Comparison of ENCODE assay signal across 13 cellular contexts in the genomic region with DNA sequence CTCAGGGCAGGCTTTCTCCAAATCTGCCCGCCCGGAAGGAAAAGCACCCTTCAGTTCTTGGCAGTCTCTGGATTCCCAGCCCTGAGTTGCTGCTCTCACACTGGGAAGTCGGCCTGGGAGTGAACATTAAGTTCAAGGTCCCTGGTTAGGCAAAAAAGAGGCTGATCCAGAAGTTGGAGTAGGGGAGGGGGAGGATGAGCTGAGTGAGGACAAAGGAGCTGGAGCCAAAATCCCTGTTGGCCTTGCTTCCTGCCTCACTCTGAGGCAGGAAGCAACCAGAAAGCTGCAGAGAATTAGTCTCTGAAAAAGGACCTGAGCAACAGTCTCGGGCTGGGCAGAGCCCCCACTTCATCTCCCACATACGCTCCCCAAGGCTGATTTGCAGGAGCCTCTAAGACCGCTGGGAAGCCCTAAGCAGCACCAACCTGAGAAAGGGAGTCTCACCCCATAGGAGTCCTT. TPM values are rescaled to one million over a fixed set of nuclear protein-coding genes. Genes with fewer than 3 reads are reported as not detected.
A peak's percentile ranks its signal among the peaks of the same experiment; 100 is the strongest.
DNase-seq lines count a peak whose midpoint lies in the region; ATAC-seq, FAIRE-seq and TF ChIP-seq lines count a peak whose summit lies in the region.
"Had no signal": no experiment of that assay in that cellular context is flagged by ENCODE, and none has a peak within 500 bp of the region (broad histone marks: within the 10 kb centered on the region; RNA-seq: fewer than 3 reads in every experiment).

No MANE protein-coding gene starts in this region.

- H3K36me3 Mint-ChIP-seq in GM23338 (ENCODE audit: low read depth), result no peaks in the 10 kb centered on the region; the same call in 2 of the 3 replicates
- H3K36me3 Mint-ChIP-seq: activated naive CD8-positive, alpha-beta T cell treated with anti-CD3 and anti-CD28 coated beads for 36 hours had no signal

- H3K36me3 ChIP-seq in GM23338 (ENCODE audit: insufficient read depth), result no peaks in the 10 kb centered on the region
- H3K36me3 ChIP-seq in keratinocyte (ENCODE audit: control insufficient read depth in 2 of 2, extremely low read depth in 1 of 2, insufficient read depth in 2 of 2, low read length in 2 of 2), result no peaks in the 10 kb centered on the region
- no peaks in the 10 kb centered on the region for H3K36me3 ChIP-seq in sigmoid colon
- no peaks in the 10 kb centered on the region for H3K36me3 ChIP-seq in SJCRH30

- ATAC-seq in GM23338, result peak; percentile 18

- H3K27ac Mint-ChIP-seq in GM23338, result peak overlapping the region; percentile 90
- H3K27ac Mint-ChIP-seq: activated CD4-positive, alpha-beta memory T cell treated with anti-CD3 and anti-CD28 coated beads, Interleukin-2, amount 10 ng/mL, durations not matched to agents 7 days and 5 days; activated naive CD8-positive, alpha-beta T cell treated with anti-CD3 and anti-CD28 coated beads for 36 hours had no signal

- no peak for TF ChIP-seq EP300 in sigmoid colon (IDR thresholded peaks at IDR 0.05)

- H3K9me3 ChIP-seq in keratinocyte (ENCODE audit: control insufficient read depth, low read depth, low read length) (no peaks in the 10 kb centered on the region), sigmoid colon (no peaks in the 10 kb centered on the region), SJCRH30 (replicated peaks) (no peaks in the 10 kb centered on the region)

- no peaks in the 10 kb centered on the region for H3K9me2 ChIP-seq in GM23338 (ENCODE audit: insufficient read depth)

- no peaks in the 10 kb centered on the region for H3K9me3 Mint-ChIP-seq in GM23338
- H3K9me3 Mint-ChIP-seq: activated CD4-positive, alpha-beta memory T cell treated with anti-CD3 and anti-CD28 coated beads, Interleukin-2, amount 10 ng/mL, durations not matched to agents 7 days and 5 days; activated naive CD8-positive, alpha-beta T cell treated with anti-CD3 and anti-CD28 coated beads for 36 hours had no signal

- peak overlapping the region; percentile 81 for H2AFZ ChIP-seq in GM23338
- peak overlapping the region; percentile 87 for H2AFZ ChIP-seq in keratinocyte (ENCODE audit: control insufficient read depth, low read length)

- peaks cover 46% of the 10 kb centered on the region for H3K4me1 Mint-ChIP-seq in GM23338

- H3K79me2 ChIP-seq in GM23338 (replicated peaks; ENCODE audit: insufficient read depth) (no peaks in the 10 kb centered on the region), keratinocyte (ENCODE audit: control insufficient read depth, insufficient read depth, low read length) (no peaks in the 10 kb centered on the region)

- TF ChIP-seq CTCF in GM23338 (conservative IDR thresholded peaks at IDR 0.05; ENCODE audit: low read depth in 2 of 2), result no peak
- no peak for TF ChIP-seq CTCF in choroid plexus epithelial cell (conservative IDR thresholded peaks at IDR 0.05; ENCODE audit: low read depth, low read length)
- TF ChIP-seq CTCF in keratinocyte (optimal IDR thresholded peaks at IDR 0.05 in 1 of 3, IDR thresholded peaks at IDR 0.05 in 1 of 3, conservative IDR thresholded peaks at IDR 0.05 in 1 of 3; ENCODE audit: extremely low read depth in 1 of 3, insufficient read depth in 2 of 3, low read length in 3 of 3), result no peak
- TF ChIP-seq CTCF in sigmoid colon (IDR thresholded peaks at IDR 0.05), result no peak

- TF ChIP-seq POLR2A in sigmoid colon (IDR thresholded peaks at IDR 0.05), result no peak

- H4K20me1 ChIP-seq in GM23338 (replicated peaks; ENCODE audit: insufficient read depth) (no peaks in the 10 kb centered on the region), keratinocyte (ENCODE audit: control insufficient read depth, extremely low read depth, insufficient read depth, low read length) (no peaks in the 10 kb centered on the region)

- no peaks in the 10 kb centered on the region for H3K9me1 ChIP-seq in keratinocyte (ENCODE audit: control insufficient read depth, extremely low read depth, insufficient read depth, low read length)

- no peak overlapping the region for H3K9ac ChIP-seq in keratinocyte (ENCODE audit: control insufficient read depth, extremely low read depth, insufficient read depth, low read length)

- H3K27ac ChIP-seq in GM23338 (ENCODE audit: low read depth), result peak overlapping the region; percentile 50
- no peak overlapping the region for H3K27ac ChIP-seq in keratinocyte (ENCODE audit: control insufficient read depth, insufficient read depth, low read length)
- peak overlapping the region; percentile 23 to 47 (median 33) for H3K27ac ChIP-seq in sigmoid colon
- H3K27ac ChIP-seq in SJCRH30, result no peak overlapping the region

- H3K27me3 ChIP-seq in GM23338 (ENCODE audit: insufficient read depth) (no peaks in the 10 kb centered on the region), keratinocyte (ENCODE audit: control insufficient read depth, extremely low read depth, insufficient read depth, low read length) (no peaks in the 10 kb centered on the region), sigmoid colon (no peaks in the 10 kb centered on the region), SJCRH30 (no peaks in the 10 kb centered on the region)

- peaks cover 10% of the 10 kb centered on the region for H3F3A ChIP-seq in GM23338 (replicated peaks; ENCODE audit: low read depth)

- dilution Hi-C loops in keratinocyte (cut with MboI; ENCODE audit: extremely low pct_ligation_motif_present, low sequenced_read_pairs), result no loop called here

- intact Hi-C loops in sigmoid colon (cut with DNase I), result no loop called here

- no peak overlapping the region for H3K4me3 Mint-ChIP-seq in GM23338
- H3K4me3 Mint-ChIP-seq: activated CD4-positive, alpha-beta memory T cell treated with anti-CD3 and anti-CD28 coated beads, Interleukin-2, amount 10 ng/mL, durations not matched to agents 7 days and 5 days; activated naive CD8-positive, alpha-beta T cell treated with anti-CD3 and anti-CD28 coated beads for 36 hours had no signal

- H3K4me2 ChIP-seq in GM23338 (peak overlapping the region; percentile 16; the same call in 1 of the 2 replicates), keratinocyte (ENCODE audit: control insufficient read depth, extremely low read depth, insufficient read depth, low read depth, low read length) (no peak overlapping the region)

- peaks cover 27% of the 10 kb centered on the region for H3K27me3 Mint-ChIP-seq in GM23338 (ENCODE audit: insufficient read depth, low read depth, poor library complexity)
- H3K27me3 Mint-ChIP-seq: activated CD4-positive, alpha-beta memory T cell treated with anti-CD3 and anti-CD28 coated beads, Interleukin-2, amount 10 ng/mL, durations not matched to agents 7 days and 5 days; activated naive CD8-positive, alpha-beta T cell treated with anti-CD3 and anti-CD28 coated beads for 36 hours had no signal

- WGBS in sigmoid colon, 2 donors, result 71 to 74% methylated on average over 6 of the region's 6 CpGs

- peak; percentile 74 for DNase-seq in GM23338 (ENCODE audit: low spot score)
- DNase-seq in choroid plexus epithelial cell (ENCODE audit: low read depth), result peak; percentile 30
- no peak for DNase-seq in keratinocyte (ENCODE audit: low read depth, low spot score)
- DNase-seq in sigmoid colon, result peak; percentile 81
- no peak for DNase-seq in stimulated activated CD4-positive, alpha-beta T cell treated with anti-CD3 and anti-CD28 coated beads, Interleukin-15, amount 100 ng/mL, for 24 hours
- no peak for DNase-seq in SJCRH30
- DNase-seq in kidney tubule cell (ENCODE audit: low spot score), result no peak
- DNase-seq in stimulated activated CD8-positive, alpha-beta memory T cell treated with anti-CD3 and anti-CD28 coated beads, Interleukin-4, amount 100 ng/mL, for 48 hours, result no peak
- DNase-seq: activated CD4-positive, alpha-beta memory T cell treated with anti-CD3 and anti-CD28 coated beads, Interleukin-2, amount 10 ng/mL, durations not matched to agents 7 days and 5 days; activated naive CD8-positive, alpha-beta T cell treated with anti-CD3 and anti-CD28 coated beads for 36 hours; effector CD4-positive, alpha-beta T cell; MM.1S; NCI-H526 had no signal

- FAIRE-seq in keratinocyte (lab: Jason Lieb, UNC), result peak; percentile 52

- H3K4me3 ChIP-seq in GM23338, result no peak overlapping the region
- H3K4me3 ChIP-seq in choroid plexus epithelial cell (ENCODE audit: low read depth, low read length), result no peak overlapping the region
- H3K4me3 ChIP-seq in keratinocyte (ENCODE audit: control insufficient read depth in 2 of 3, extremely low read depth in 1 of 3, insufficient read depth in 2 of 3, low read depth in 1 of 3, low read length in 3 of 3), result no peak overlapping the region
- H3K4me3 ChIP-seq in sigmoid colon, result no peak overlapping the region
- H3K4me3 ChIP-seq in SJCRH30, result no peak overlapping the region

- H3K4me1 ChIP-seq in GM23338 (ENCODE audit: insufficient read depth) (peaks cover 42% of the 10 kb centered on the region), keratinocyte (ENCODE audit: control insufficient read depth, extremely low read depth, insufficient read depth, low read length) (peaks cover 13% of the 10 kb centered on the region), sigmoid colon (peaks cover 0 to 18% (median 7%) of the 10 kb centered on the region in 4 donors), SJCRH30 (peaks cover 9% of the 10 kb centered on the region)

RNA-seq across cellular contexts. Expression of gene RPS14, which starts 15.0 kb away (rescaled TPM):
- total RNA-seq in GM23338 (2014; rRNA removed; shearing (Covaris generic)), result 1,443 and 1,506 TPM in 2 replicates
- polyA plus RNA-seq in GM23338 (2016; fragmentation: Nextera tagmentation; extraction: Ambion mirVana) (2,790 and 2,911 TPM in 2 replicates), keratinocyte (3,540 to 4,624 TPM (median 3,588 TPM) in 3 replicates), sigmoid colon (1,000 to 10,000 TPM; 3,769 to 7,878 (median 4,593) TPM)
- 630 TPM for polyA plus RNA-seq in keratinocyte (2011; ENCODE audit: low read depth)
- 6,466 and 6,976 TPM in 2 replicates for polyA plus RNA-seq in keratinocyte (2011; cell fraction: cytosol; rRNA removed)
- 1,255 and 1,377 TPM in 2 replicates for polyA plus RNA-seq in keratinocyte (2011; cell fraction: nucleus; rRNA removed)
- 2,935 and 4,321 TPM in 2 replicates for polyA plus RNA-seq in keratinocyte (2012; ENCODE audit: low replicate concordance)
- polyA minus RNA-seq in keratinocyte, result 778 to 1,315 TPM (median 1,196 TPM) in 3 replicates
- 781 TPM for polyA minus RNA-seq in keratinocyte (2011; cell fraction: cytosol; rRNA and poly(A)+ RNA removed)
- polyA minus RNA-seq in keratinocyte (2011; cell fraction: nucleus; rRNA and poly(A)+ RNA removed), result 129 and 187 TPM in 2 replicates
- 1,000 to 10,000 TPM; 3,111 to 5,491 (median 5,342) TPM for total RNA-seq in sigmoid colon
- total RNA-seq in SJCRH30 (2014; rRNA removed; shearing (Covaris generic)), result 3,118 and 3,506 TPM in 2 replicates

RNA-seq across cellular contexts. Expression of gene NDST1, which starts 43.3 kb away (rescaled TPM):
- 76.6 and 85.0 TPM in 2 replicates for total RNA-seq in GM23338 (2014; rRNA removed; shearing (Covaris generic))
- polyA plus RNA-seq in GM23338 (2016; fragmentation: Nextera tagmentation; extraction: Ambion mirVana) (7.3 and 8.5 TPM in 2 replicates), keratinocyte (24.9 to 43.5 TPM (median 36.2 TPM) in 3 replicates), sigmoid colon (10 to 100 TPM in 2 of 3 donors, 1 to 10 TPM in 1; 5.4 to 39.4 (median 13.9) TPM)
- polyA plus RNA-seq in keratinocyte (2011; ENCODE audit: low read depth), result 8.3 TPM
- polyA plus RNA-seq in keratinocyte (2011; cell fraction: cytosol; rRNA removed), result 31.9 and 37.2 TPM in 2 replicates
- 106 and 123 TPM in 2 replicates for polyA plus RNA-seq in keratinocyte (2011; cell fraction: nucleus; rRNA removed)
- polyA plus RNA-seq in keratinocyte (2012; ENCODE audit: low replicate concordance), result 21.8 and 60.7 TPM in 2 replicates
- 60.2 to 180 TPM (median 69.9 TPM) in 3 replicates for polyA minus RNA-seq in keratinocyte
- polyA minus RNA-seq in keratinocyte (2011; cell fraction: cytosol; rRNA and poly(A)+ RNA removed), result 62.7 TPM
- 122 and 151 TPM in 2 replicates for polyA minus RNA-seq in keratinocyte (2011; cell fraction: nucleus; rRNA and poly(A)+ RNA removed)
- 10 to 100 TPM; 26.5 to 74.8 (median 43.7) TPM for total RNA-seq in sigmoid colon
- 30.0 and 31.4 TPM in 2 replicates for total RNA-seq in SJCRH30 (2014; rRNA removed; shearing (Covaris generic))

RNA-seq across cellular contexts. Expression of gene CD74, which starts 51.9 kb away (rescaled TPM):
- 49.8 and 54.8 TPM in 2 replicates for total RNA-seq in GM23338 (2014; rRNA removed; shearing (Covaris generic))
- 98.4 and 105 TPM in 2 replicates for polyA plus RNA-seq in GM23338 (2016; fragmentation: Nextera tagmentation; extraction: Ambion mirVana)
- 0.71 to 1.8 TPM (median 1.3 TPM) in 3 replicates for polyA plus RNA-seq in keratinocyte
- polyA plus RNA-seq in keratinocyte (2011; ENCODE audit: low read depth), result 0.24 TPM
- polyA plus RNA-seq in keratinocyte (2011; cell fraction: cytosol; rRNA removed), result 1.1 and 1.5 TPM in 2 replicates
- polyA plus RNA-seq in keratinocyte (2011; cell fraction: nucleus; rRNA removed), result 1.8 and 2.2 TPM in 2 replicates
- 0.52 and 2.0 TPM in 2 replicates for polyA plus RNA-seq in keratinocyte (2012; ENCODE audit: low replicate concordance)
- polyA minus RNA-seq in keratinocyte, result 0.90 to 1.9 TPM (median 0.96 TPM) in 3 replicates
- not detected for polyA minus RNA-seq in keratinocyte (2011; cell fraction: cytosol; rRNA and poly(A)+ RNA removed)
- 0.32 and 2.6 TPM in 2 replicates for polyA minus RNA-seq in keratinocyte (2011; cell fraction: nucleus; rRNA and poly(A)+ RNA removed)
- 100 to 1,000 TPM; 176 to 362 (median 199) TPM for total RNA-seq in sigmoid colon
- 1,000 to 10,000 TPM in 1 of 3 donors, 100 to 1,000 TPM in 2; 208 to 2,186 (median 596) TPM for polyA plus RNA-seq in sigmoid colon
- 0.12 TPM in 1 of 2 replicates, not detected in the other for total RNA-seq in SJCRH30 (2014; rRNA removed; shearing (Covaris generic))

Comparison
In these comparisons a context has a peak if more than half of its experiments do, and no peak if none do; other contexts are left out.
1. DNase-seq: peak in GM23338 (single experiment), choroid plexus epithelial cell (single experiment) and sigmoid colon (single experiment); none in keratinocyte (single experiment), stimulated activated CD4-positive, alpha-beta T cell treated with anti-CD3 and anti-CD28 coated beads, Interleukin-15, amount 100 ng/mL, for 24 hours (single experiment), SJCRH30 (0 of 2), kidney tubule cell (single experiment) and stimulated activated CD8-positive, alpha-beta memory T cell treated with anti-CD3 and anti-CD28 coated beads, Interleukin-4, amount 100 ng/mL, for 48 hours (single experiment).
2. H3K27ac ChIP-seq: peak in GM23338 (single experiment) and sigmoid colon (4 of 4); none in keratinocyte (single experiment) and SJCRH30 (single experiment).
3. RNA of gene CD74, which starts 51.9 kb away (total RNA-seq): 176 to 362 TPM in sigmoid colon and 49.8 to 54.8 TPM in GM23338; 0.12 TPM in SJCRH30; every median in the first group is over 10 times any median in the second.